10 cellular contexts compared by ENCODE assay signal in genomic region chr4:25915359-25915716, GRCh38. TPM values are rescaled to one million over a fixed set of nuclear protein-coding genes. Genes with fewer than 3 reads are reported as not detected.
DNase-seq lines count a peak whose midpoint lies in the region; ATAC-seq and TF ChIP-seq lines count a peak whose summit lies in the region.
"Had no signal": no experiment of that assay in that cellular context is flagged by ENCODE, and none has a peak within 500 bp of the region (broad histone marks: within the 10 kb centered on the region; RNA-seq: fewer than 3 reads in every experiment).

No MANE protein-coding gene starts in this region.

- H3K4me1 Mint-ChIP-seq in activated B cell treated with CpG ODN at 0.5 μM for 24 hours: peaks cover 36% of the 10 kb centered on the region
- peaks cover 16% of the 10 kb centered on the region for H3K4me1 Mint-ChIP-seq in type B pancreatic cell (ENCODE audit: unreplicated experiment)

- CTCF ChIA-PET in activated B cell treated with CpG ODN at 0.5 μM for 24 hours (lab: Charles Lee): interaction anchor here (0.9 kb wide), 1 partner anchor 73 kb away, joined by 3 read pairs; no protein-coding TSS in a partner anchor

- H3K27ac ChIP-seq in right cardiac atrium (ENCODE audit: low read length) (peak overlapping the region; percentile 28), iPS-18a (ENCODE audit: low read length) (no peak overlapping the region)

- DNase-seq in right cardiac atrium (no peak), left cardiac atrium (no peak), activated B cell treated with CpG ODN at 0.5 μM for 24 hours (no peak), type B pancreatic cell (ENCODE audit: extremely low spot score, unreplicated experiment) (no peak), SKM-1 (lab: John Stamatoyannopoulos, UW; ENCODE audit: unreplicated experiment) (no peak), iPS-NIHi11 (ENCODE audit: low spot score) (no peak)
- DNase-seq: activated CD4-positive, alpha-beta T cell treated with anti-CD3 and anti-CD28 coated beads for 4 hours; GOT3 had no signal

- TF ChIP-seq CTCF in activated B cell treated with CpG ODN at 0.5 μM for 24 hours (IDR thresholded peaks at IDR 0.05): no peak
- no peak for TF ChIP-seq CTCF in type B pancreatic cell (conservative IDR thresholded peaks at IDR 0.05)

- H3K27ac Mint-ChIP-seq in activated B cell treated with CpG ODN at 0.5 μM for 24 hours (peak overlapping the region; percentile 97), type B pancreatic cell (peak overlapping the region; percentile 97)

- intact Hi-C loops in right cardiac atrium (cut with DNase I): no loop called here
- intact Hi-C loops in left cardiac atrium (cut with DNase I): no loop called here
- intact Hi-C loops in activated B cell treated with CpG ODN at 0.5 μM for 24 hours (cut with micrococcal nuclease): loop anchor here (2.0 to 10.0 kb wide), 2 partner anchors 945 to 1079 kb away; partner anchors contain the start of gene STIM2

- H3K36me3 Mint-ChIP-seq in activated B cell treated with CpG ODN at 0.5 μM for 24 hours (ENCODE audit: low read depth) (peaks cover 13% of the 10 kb centered on the region), type B pancreatic cell (no peaks in the 10 kb centered on the region)

- H3K27me3 ChIP-seq in right cardiac atrium (ENCODE audit: control insufficient read depth, insufficient read depth) (no peaks in the 10 kb centered on the region), iPS-18a (ENCODE audit: control insufficient read depth, insufficient read depth, low read length) (peaks cover 9% of the 10 kb centered on the region)

- peak overlapping the region; percentile 76 for H3K4me3 ChIP-seq in right cardiac atrium (ENCODE audit: low read length)
- peak overlapping the region; percentile 78 for H3K4me3 ChIP-seq in iPS-18a (ENCODE audit: low read length)

- WGBS in right cardiac atrium: 40% methylated on average over 12 of the region's 12 CpGs

- ATAC-seq in right cardiac atrium (no peak), left cardiac atrium (no peak), activated B cell treated with CpG ODN at 0.5 μM for 24 hours (ENCODE audit: low read depth) (no peak), HG02885 (IDR thresholded peaks at IDR 0.05; ENCODE audit: poor library complexity, unreplicated experiment) (no peak)

- H3K9me3 ChIP-seq in right cardiac atrium (ENCODE audit: control insufficient read depth, low read length) (no peaks in the 10 kb centered on the region), iPS-18a (ENCODE audit: control insufficient read depth, low read depth, low read length) (no peaks in the 10 kb centered on the region)

- H3K9ac ChIP-seq in iPS-18a (ENCODE audit: low read length): no peak overlapping the region

- H3K27me3 Mint-ChIP-seq in activated B cell treated with CpG ODN at 0.5 μM for 24 hours (no peaks in the 10 kb centered on the region), type B pancreatic cell (peaks cover 15% of the 10 kb centered on the region)

- H3K4me1 ChIP-seq in right cardiac atrium (ENCODE audit: control insufficient read depth, insufficient read depth, low read length): peaks cover 4% of the 10 kb centered on the region
- peaks cover 12% of the 10 kb centered on the region for H3K4me1 ChIP-seq in iPS-18a (ENCODE audit: control insufficient read depth, low read depth, low read length)

- no peaks in the 10 kb centered on the region for H3K36me3 ChIP-seq in iPS-18a (ENCODE audit: control insufficient read depth, low read depth, low read length)

- H3K4me3 Mint-ChIP-seq in activated B cell treated with CpG ODN at 0.5 μM for 24 hours (peak overlapping the region; percentile 99), type B pancreatic cell (peak overlapping the region; percentile 84)

- no peaks in the 10 kb centered on the region for H3K9me3 Mint-ChIP-seq in activated B cell treated with CpG ODN at 0.5 μM for 24 hours
- no peaks in the 10 kb centered on the region for H3K9me3 Mint-ChIP-seq in type B pancreatic cell

- POLR2A ChIA-PET in activated B cell treated with CpG ODN at 0.5 μM for 24 hours (lab: Charles Lee): interaction anchor here (3.5 to 5.9 kb wide), 4 partner anchors 36 to 74 kb away, joined by 28 to 116 read pairs (median 78); no protein-coding TSS in a partner anchor

RNA-seq across cellular contexts. Expression of gene SMIM20, which starts 1.3 kb away (rescaled TPM):
- total RNA-seq in right cardiac atrium: 10 to 100 TPM; 28.0 to 47.9 (median 34.8) TPM
- polyA plus RNA-seq in right cardiac atrium: 47.7 TPM
- 10 to 100 TPM; 26.6 to 34.2 TPM for total RNA-seq in left cardiac atrium
- 16.6 and 18.7 TPM in 2 replicates for total RNA-seq in activated B cell treated with CpG ODN at 0.5 μM for 24 hours
- 25.3 and 28.0 TPM in 2 replicates for total RNA-seq in type B pancreatic cell (ENCODE audit: low replicate concordance)

RNA-seq across cellular contexts. Expression of gene SEL1L3, which starts 52.5 kb away (rescaled TPM):
- 1 to 10 TPM; 2.6 to 3.1 (median 2.8) TPM for total RNA-seq in right cardiac atrium
- 1.7 TPM for polyA plus RNA-seq in right cardiac atrium
- total RNA-seq in left cardiac atrium: 1 to 10 TPM; 5.6 to 6.6 TPM
- 102 and 113 TPM in 2 replicates for total RNA-seq in activated B cell treated with CpG ODN at 0.5 μM for 24 hours
- 28.2 and 43.8 TPM in 2 replicates for total RNA-seq in type B pancreatic cell (ENCODE audit: low replicate concordance)
